Comparison of ENCODE assay signal across 23 cellular contexts in the genomic region with DNA sequence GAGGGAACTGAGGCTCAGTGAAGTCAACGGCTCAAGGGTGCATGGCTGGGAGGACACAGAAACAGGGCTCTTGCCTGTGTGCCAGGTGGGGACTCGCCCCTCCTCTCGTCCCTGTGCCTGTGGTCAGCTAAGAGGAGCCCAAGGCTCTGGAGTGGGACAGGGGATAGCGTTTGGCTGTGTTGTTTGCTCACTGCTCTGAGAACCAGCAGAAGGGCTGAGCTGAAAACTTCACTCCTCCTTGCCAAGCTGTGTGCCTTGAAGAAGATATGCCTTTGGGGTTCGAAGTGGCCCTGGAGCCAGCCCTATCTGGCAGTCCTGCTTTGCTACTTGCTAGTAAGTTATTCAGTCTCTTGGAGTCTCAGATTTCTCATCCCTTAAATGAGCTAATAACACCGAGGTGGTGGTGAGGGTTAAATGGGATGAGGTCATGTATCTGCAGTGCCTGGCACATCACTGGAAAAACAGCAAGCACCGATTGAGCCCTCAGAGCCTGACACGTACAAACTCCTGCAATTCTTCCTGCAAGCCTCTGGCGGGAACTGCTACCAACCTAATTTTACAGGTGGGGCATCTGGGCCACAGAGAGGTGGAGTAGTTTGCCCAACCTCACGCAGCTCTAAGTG. TPM values are rescaled to one million over a fixed set of nuclear protein-coding genes. Genes with fewer than 3 reads are reported as not detected.
"Had no signal": no experiment of that assay in that cellular context is flagged by ENCODE, and none has a peak within 500 bp of the region (broad histone marks: within the 10 kb centered on the region; RNA-seq: fewer than 3 reads in every experiment).

No MANE protein-coding gene starts in this region.

- ATAC-seq: heart left ventricle, left cardiac atrium, natural killer cell, WTC11 had no signal

- H3K36me3 Mint-ChIP-seq: activated naive CD8-positive, alpha-beta T cell treated with anti-CD3 and anti-CD28 coated beads, Interleukin-2, amount 10 ng/mL, durations not matched to agents 7 days and 5 days; natural killer cell; WTC11 had no signal

- H3K27me3 ChIP-seq: brain microvascular endothelial cell, ovary had no signal

- H3K4me3 Mint-ChIP-seq: activated naive CD8-positive, alpha-beta T cell treated with anti-CD3 and anti-CD28 coated beads, Interleukin-2, amount 10 ng/mL, durations not matched to agents 7 days and 5 days; natural killer cell; stimulated activated naive CD8-positive, alpha-beta T cell treated with anti-CD3 and anti-CD28 coated beads, Interleukin-15, Interleukin-2, amounts not matched to agents 100 ng/mL and 50 ng/mL, for 24 hours; WTC11 had no signal

- H3K4me1 Mint-ChIP-seq: natural killer cell had no signal

- H3K4me3 ChIP-seq: esophagus muscularis mucosa, heart left ventricle, ovary, prostate gland, tibial nerve had no signal

- H3K27ac Mint-ChIP-seq: activated naive CD8-positive, alpha-beta T cell treated with anti-CD3 and anti-CD28 coated beads, Interleukin-2, amount 10 ng/mL, durations not matched to agents 7 days and 5 days; natural killer cell; stimulated activated naive CD8-positive, alpha-beta T cell treated with anti-CD3 and anti-CD28 coated beads, Interleukin-15, Interleukin-2, amounts not matched to agents 100 ng/mL and 50 ng/mL, for 24 hours; WTC11 had no signal

- H3K9me3 Mint-ChIP-seq: activated naive CD8-positive, alpha-beta T cell treated with anti-CD3 and anti-CD28 coated beads, Interleukin-2, amount 10 ng/mL, durations not matched to agents 7 days and 5 days; natural killer cell; stimulated activated naive CD8-positive, alpha-beta T cell treated with anti-CD3 and anti-CD28 coated beads, Interleukin-15, Interleukin-2, amounts not matched to agents 100 ng/mL and 50 ng/mL, for 24 hours had no signal

- DNase-seq: activated naive CD8-positive, alpha-beta T cell treated with anti-CD3 and anti-CD28 coated beads, Interleukin-2, amount 10 ng/mL, durations not matched to agents 7 days and 5 days; activated T-cell treated with anti-CD3 and anti-CD28 coated beads, Interleukin-2, amount 50 U/mL, for 1 hour; amygdala; brain microvascular endothelial cell; caudate nucleus; effector memory CD4-positive, alpha-beta T cell; heart left ventricle; left cardiac atrium; midbrain; natural killer cell; ovary; stimulated activated CD4-positive, alpha-beta T cell treated with anti-CD3 and anti-CD28 coated beads, Interleukin-1b, Interleukin-23, amount 100 ng/mL, for 48 hours; substantia nigra; T-helper 9 cell had no signal

- H3K9me3 ChIP-seq: esophagus muscularis mucosa, heart left ventricle, ovary, prostate gland, tibial nerve had no signal

- H3K4me1 ChIP-seq: heart left ventricle, prostate gland had no signal

- H3K27ac ChIP-seq: brain microvascular endothelial cell, esophagus muscularis mucosa, heart left ventricle, ovary, prostate gland, tibial nerve had no signal

- H3K36me3 ChIP-seq: brain microvascular endothelial cell, esophagus muscularis mucosa, heart left ventricle, ovary, prostate gland, tibial nerve had no signal

- FAIRE-seq: endothelial cell of umbilical vein, islet of Langerhans, urothelium cell line had no signal

RNA-seq across cellular contexts. Expression of a gene that starts 17.7 kb away (rescaled TPM):
- total RNA-seq: activated naive CD8-positive, alpha-beta T cell treated with anti-CD3 and anti-CD28 coated beads, Interleukin-2, amount 10 ng/mL, durations not matched to agents 7 days and 5 days; T-helper 1 cell treated with Interleukin-12 subunit alpha and Interleukin-12 subunit beta and Interleukin-4 antibody, amounts not matched to agents 30 ng/mL and 1 ng/mL, for 36 hours had no signal

RNA-seq across cellular contexts. Expression of a gene that starts 29.5 kb away (rescaled TPM):
- total RNA-seq: activated naive CD8-positive, alpha-beta T cell treated with anti-CD3 and anti-CD28 coated beads, Interleukin-2, amount 10 ng/mL, durations not matched to agents 7 days and 5 days; T-helper 1 cell treated with Interleukin-12 subunit alpha and Interleukin-12 subunit beta and Interleukin-4 antibody, amounts not matched to agents 30 ng/mL and 1 ng/mL, for 36 hours had no signal
